Comparison of ENCODE assay signal across 16 cellular contexts in genomic region chr11:126538071-126538470, GRCh38.
"Had no signal": no experiment of that assay in that cellular context is flagged by ENCODE, and none has a peak within 500 bp of the region (broad histone marks: within the 10 kb centered on the region; RNA-seq: fewer than 3 reads in every experiment).

No MANE protein-coding gene starts in this region.

- H3K4me3 Mint-ChIP-seq: activated naive CD4-positive, alpha-beta T cell treated with anti-CD3 and anti-CD28 coated beads, Interleukin-2, amount 10 ng/mL, durations not matched to agents 7 days and 5 days; activated T-cell treated with anti-CD3 and anti-CD28 coated beads, Interleukin-2, amount 50 U/mL, for 24 hours; dendritic cell treated with granulocyte-macrophage colony-stimulating factor and Interleukin-4, amounts not matched to agents 40 ng/mL and 50 ng/mL, for 4 days; neural crest cell; stimulated activated naive CD8-positive, alpha-beta T cell treated with anti-CD3 and anti-CD28 coated beads, Interleukin-15, amount 100 ng/mL, for 72 hours had no signal

- H3K36me3 Mint-ChIP-seq: activated naive CD4-positive, alpha-beta T cell treated with anti-CD3 and anti-CD28 coated beads, Interleukin-2, amount 10 ng/mL, durations not matched to agents 7 days and 5 days had no signal

- H3K4me1 Mint-ChIP-seq: activated naive CD4-positive, alpha-beta T cell treated with anti-CD3 and anti-CD28 coated beads, Interleukin-2, amount 10 ng/mL, durations not matched to agents 7 days and 5 days; neural crest cell; stimulated activated naive CD8-positive, alpha-beta T cell treated with anti-CD3 and anti-CD28 coated beads, Interleukin-15, amount 100 ng/mL, for 72 hours had no signal

- H3K9me3 Mint-ChIP-seq: activated naive CD4-positive, alpha-beta T cell treated with anti-CD3 and anti-CD28 coated beads, Interleukin-2, amount 10 ng/mL, durations not matched to agents 7 days and 5 days; activated T-cell treated with anti-CD3 and anti-CD28 coated beads, Interleukin-2, amount 50 U/mL, for 24 hours; dendritic cell treated with granulocyte-macrophage colony-stimulating factor and Interleukin-4, amounts not matched to agents 40 ng/mL and 50 ng/mL, for 4 days; neural crest cell; stimulated activated naive CD8-positive, alpha-beta T cell treated with anti-CD3 and anti-CD28 coated beads, Interleukin-15, amount 100 ng/mL, for 72 hours had no signal

- DNase-seq: activated CD4-positive, alpha-beta T cell treated with anti-CD3 and anti-CD28 coated beads for 1 hour; activated CD4-positive, alpha-beta T cell treated with anti-CD3 and anti-CD28 coated beads, Interleukin-2, amount 50 U/mL, for 48 hours; activated naive CD4-positive, alpha-beta T cell treated with anti-CD3 and anti-CD28 coated beads, Interleukin-2, amount 10 ng/mL, durations not matched to agents 7 days and 5 days; activated T-cell treated with anti-CD3 and anti-CD28 coated beads, Interleukin-2, amount 50 U/mL, for 24 hours; effector memory CD4-positive, alpha-beta T cell; islet precursor cell; mammary epithelial cell; sigmoid colon; stimulated activated CD4-positive, alpha-beta T cell treated with anti-CD3 and anti-CD28 coated beads, Interleukin-1b, Interleukin-23, amount 100 ng/mL, for 48 hours; stimulated activated naive CD8-positive, alpha-beta T cell treated with anti-CD3 and anti-CD28 coated beads, Interleukin-15, amount 100 ng/mL, for 72 hours; testis; upper lobe of left lung had no signal

- H3K27ac Mint-ChIP-seq: activated naive CD4-positive, alpha-beta T cell treated with anti-CD3 and anti-CD28 coated beads, Interleukin-2, amount 10 ng/mL, durations not matched to agents 7 days and 5 days; activated T-cell treated with anti-CD3 and anti-CD28 coated beads, Interleukin-2, amount 50 U/mL, for 24 hours; dendritic cell treated with granulocyte-macrophage colony-stimulating factor and Interleukin-4, amounts not matched to agents 40 ng/mL and 50 ng/mL, for 4 days; stimulated activated naive CD8-positive, alpha-beta T cell treated with anti-CD3 and anti-CD28 coated beads, Interleukin-15, amount 100 ng/mL, for 72 hours had no signal

- ATAC-seq: gastroesophageal sphincter; left lobe of liver; stimulated activated naive CD8-positive, alpha-beta T cell treated with anti-CD3 and anti-CD28 coated beads, Interleukin-15, amount 100 ng/mL, for 72 hours had no signal
